18 cellular contexts compared by ENCODE assay signal in genomic region chr11:45161252-45162063, GRCh38. TPM values are rescaled to one million over a fixed set of nuclear protein-coding genes. Genes with fewer than 3 reads are reported as not detected.
DNase-seq lines count a peak whose midpoint lies in the region; ATAC-seq, FAIRE-seq and TF ChIP-seq lines count a peak whose summit lies in the region.
"Had no signal": no experiment of that assay in that cellular context is flagged by ENCODE, and none has a peak within 500 bp of the region (broad histone marks: within the 10 kb centered on the region; RNA-seq: fewer than 3 reads in every experiment).

No MANE protein-coding gene starts in this region.

- FAIRE-seq in GM19239 (lab: Jason Lieb, UNC) = no peak

- H3K79me2 ChIP-seq in GM23248 (ENCODE audit: insufficient read depth) = no peaks in the 10 kb centered on the region

- H3K27ac ChIP-seq in GM23248 (no peak overlapping the region), spleen (peak overlapping the region in 2 of 8 donors; percentile 1 to 10)

- H3K9me3 ChIP-seq in GM23248 (ENCODE audit: low read depth) = no peaks in the 10 kb centered on the region
- no peaks in the 10 kb centered on the region for H3K9me3 ChIP-seq in spleen

- no peak overlapping the region for H3K4me2 ChIP-seq in GM23248 (ENCODE audit: unreplicated experiment)

- H4K20me1 ChIP-seq in GM23248 (ENCODE audit: insufficient read depth) = no peaks in the 10 kb centered on the region

- peaks cover 9% of the 10 kb centered on the region; the same call in 1 of the 2 replicates for H3K4me1 ChIP-seq in GM23248 (ENCODE audit: insufficient read depth)
- H3K4me1 ChIP-seq in spleen = peaks cover 4 to 79% (median 32%) of the 10 kb centered on the region in 6 donors

- peaks cover 87% of the 10 kb centered on the region for H3K4me1 Mint-ChIP-seq in brain

- peak overlapping the region in 4 of 5 experiments; percentile 13 to 86 (median 66) for H3K27ac Mint-ChIP-seq in brain
- H3K27ac Mint-ChIP-seq: CD8-positive, alpha-beta T cell; stimulated activated naive B cell treated with anti-CD40 and anti-IgM and Interleukin-4, amounts not matched to agents 10 μg/mL and 1 μg/mL and 100 μg/mL, for 72 hours had no signal

- DNase-seq in GM23248 = peak; percentile 16
- peak; percentile 89 for DNase-seq in left lobe of liver (ENCODE audit: low spot score)
- DNase-seq in spleen = peak; percentile 72
- DNase-seq in NCI-H2029 treated with DMSO at 0.1 percent for 48 hours (lab: John Stamatoyannopoulos, UW) = no peak
- no peak for DNase-seq in GM19239 (ENCODE audit: insufficient read length, low spot score)
- no peak for DNase-seq in NCI-H187 (lab: John Stamatoyannopoulos, UW)
- DNase-seq: activated CD4-positive, alpha-beta T cell treated with anti-CD3 and anti-CD28 coated beads, Interleukin-2, amount 50 U/mL, for 48 hours; activated gamma-delta T cell; CD8-positive, alpha-beta T cell; central memory CD4-positive, alpha-beta T cell; HCEC 1CT; mesendoderm; MM.1S; stimulated activated CD4-positive, alpha-beta T cell treated with anti-CD3 and anti-CD28 coated beads, Interleukin-2, amount 100 ng/mL, for 48 hours; stimulated activated naive B cell treated with anti-CD40 and anti-IgM and Interleukin-4, amounts not matched to agents 10 μg/mL and 1 μg/mL and 100 μg/mL, for 72 hours; T-helper 2 cell had no signal

- H3K9me2 ChIP-seq in GM23248 (ENCODE audit: insufficient read depth) = no peaks in the 10 kb centered on the region

- intact Hi-C loops in spleen (cut with DNase I; ENCODE audit: low total_unique reads) = no loop called here

- peaks cover 0 to 2% (median 0%) of the 10 kb centered on the region in 5 experiments for H3K9me3 Mint-ChIP-seq in brain
- H3K9me3 Mint-ChIP-seq: CD8-positive, alpha-beta T cell; stimulated activated naive B cell treated with anti-CD40 and anti-IgM and Interleukin-4, amounts not matched to agents 10 μg/mL and 1 μg/mL and 100 μg/mL, for 72 hours had no signal

- H3K4me3 ChIP-seq in GM23248 (no peak overlapping the region), spleen (no peak overlapping the region)

- H3K4me3 Mint-ChIP-seq in brain = no peak overlapping the region
- H3K4me3 Mint-ChIP-seq: CD8-positive, alpha-beta T cell; stimulated activated naive B cell treated with anti-CD40 and anti-IgM and Interleukin-4, amounts not matched to agents 10 μg/mL and 1 μg/mL and 100 μg/mL, for 72 hours had no signal

- WGBS in GM23248 (ENCODE audit: low coverage in 1 of 2, low lambda C conversion rate in 2 of 2, missing lambda C conversion rate in 2 of 2), 2 experiments = 33 to 34% methylated on average over 23 of the region's 23 CpGs
- WGBS in spleen, 5 donors = 58 to 84% (median 79%) methylated on average over 7 to 23 of the region's 23 CpGs

- ATAC-seq in left lobe of liver = peak; percentile 94
- no peak for ATAC-seq in HG03139 (IDR thresholded peaks at IDR 0.05; ENCODE audit: unreplicated experiment)
- ATAC-seq: CD8-positive, alpha-beta T cell; stimulated activated naive B cell treated with anti-CD40 and anti-IgM and Interleukin-4, amounts not matched to agents 10 μg/mL and 1 μg/mL and 100 μg/mL, for 72 hours had no signal

- no peaks in the 10 kb centered on the region for H3F3A ChIP-seq in GM23248 (ENCODE audit: insufficient read depth)

- no peaks in the 10 kb centered on the region for H3K27me3 Mint-ChIP-seq in brain
- H3K27me3 Mint-ChIP-seq: stimulated activated naive B cell treated with anti-CD40 and anti-IgM and Interleukin-4, amounts not matched to agents 10 μg/mL and 1 μg/mL and 100 μg/mL, for 72 hours had no signal

- TF ChIP-seq CTCF in brain (conservative IDR thresholded peaks at IDR 0.05) (no peak), spleen (IDR thresholded peaks at IDR 0.05 in 8 of 11, conservative IDR thresholded peaks at IDR 0.05 in 3 of 11) (no peak)

- H3K9ac ChIP-seq in GM23248 = no peak overlapping the region

- H3K36me3 ChIP-seq in GM23248 (ENCODE audit: low read depth) = no peaks in the 10 kb centered on the region
- peaks cover 0 to 6% (median 0%) of the 10 kb centered on the region in 6 donors for H3K36me3 ChIP-seq in spleen

- H3K27me3 ChIP-seq in GM23248 (replicated peaks; ENCODE audit: insufficient read depth) = no peaks in the 10 kb centered on the region
- H3K27me3 ChIP-seq in spleen (replicated peaks in 1 of 7) = no peaks in the 10 kb centered on the region

- no peak overlapping the region for H2AFZ ChIP-seq in GM23248

- in situ Hi-C loops in GM23248 (cut with MboI) = no loop called here

- H3K36me3 Mint-ChIP-seq in brain = no peaks in the 10 kb centered on the region

- no peak for TF ChIP-seq POLR2A in spleen (IDR thresholded peaks at IDR 0.05)

RNA-seq across cellular contexts. Expression of gene PRDM11, which starts 15.0 kb away (rescaled TPM):
- total RNA-seq in GM23248 (2014; rRNA removed; shearing (Covaris generic)) = 2.3 and 3.7 TPM in 2 replicates
- polyA plus RNA-seq in GM23248 (2016; fragmentation: Nextera tagmentation; extraction: Ambion mirVana) (0.24 TPM in 2 replicates), brain (ENCODE audit: insufficient read depth, low read depth, low replicate concordance) (4.2 TPM), spleen (1 to 10 TPM; 1.7 to 4.3 (median 1.9) TPM)
- total RNA-seq in left lobe of liver (3.5 TPM), spleen (10 to 100 TPM in 6 of 7 donors, 1 to 10 TPM in 1; 8.0 to 24.3 (median 19.5) TPM)

Comparison
In these comparisons a context has a peak if more than half of its experiments do, and no peak if none do; other contexts are left out.
1. DNase-seq: peak in GM23248 (single experiment), left lobe of liver (single experiment) and spleen (single experiment); none in NCI-H2029 treated with DMSO at 0.1 percent for 48 hours (single experiment), GM19239 (single experiment) and NCI-H187 (0 of 2).